17 cellular contexts compared by ENCODE assay signal in genomic region chr13:59111711-59112110, GRCh38.
A peak's percentile ranks its signal among the peaks of the same experiment; 100 is the strongest.
DNase-seq lines count a peak whose midpoint lies in the region; ATAC-seq and TF ChIP-seq lines count a peak whose summit lies in the region.
"Had no signal": no experiment of that assay in that cellular context is flagged by ENCODE, and none has a peak within 500 bp of the region (broad histone marks: within the 10 kb centered on the region; RNA-seq: fewer than 3 reads in every experiment).

No MANE protein-coding gene starts in this region.

- DNase-seq in BJ (ENCODE audit: low read depth) = peak; percentile 25
- DNase-seq in SK-MEL-5 (ENCODE audit: low read depth, low spot score) = peak; percentile 58
- DNase-seq in fibroblast of peridontal ligament (ENCODE audit: extremely low read depth) = peak; percentile 81
- peak; percentile 48 for DNase-seq in osteoblast (ENCODE audit: insufficient read length, low spot score, missing footprints)
- no peak for DNase-seq in NOMO-1 (lab: John Stamatoyannopoulos, UW; ENCODE audit: unreplicated experiment in 2 of 2)
- DNase-seq in germinal center (ENCODE audit: low spot score) = no peak
- no peak for DNase-seq in endothelial cell (ENCODE audit: low spot score)
- DNase-seq: activated CD4-positive, CD25-positive, alpha-beta regulatory T cell; activated T-cell treated with anti-CD3 and anti-CD28 coated beads, Interleukin-2, amount 50 U/mL, for 4 hours; natural killer cell; NCI-H510A treated with DMSO at 0.1 percent for 48 hours; SHP77 had no signal

- H3K27ac ChIP-seq in osteoblast (ENCODE audit: low read depth, low read length) = peak overlapping the region; percentile 93
- H3K27ac ChIP-seq: ascending aorta, epithelial cell of prostate, HL-60 had no signal

- H3K36me3 ChIP-seq in BJ (ENCODE audit: control insufficient read depth, insufficient read depth, low read length) (no peaks in the 10 kb centered on the region), osteoblast (ENCODE audit: insufficient read depth, low read length) (no peaks in the 10 kb centered on the region)
- H3K36me3 ChIP-seq: ascending aorta had no signal

- in situ Hi-C loops in SK-MEL-5 (cut with HindIII; ENCODE audit: low pct_unique_long_range_greater_than_20kb, low sequenced_read_pairs) = no loop called here

- H3K9me3 Mint-ChIP-seq in endothelial cell (ENCODE audit: unreplicated experiment) = peaks cover 4% of the 10 kb centered on the region

- H3K27me3 ChIP-seq in BJ (ENCODE audit: control insufficient read depth, insufficient read depth, low read length) = no peaks in the 10 kb centered on the region
- no peaks in the 10 kb centered on the region for H3K27me3 ChIP-seq in osteoblast (ENCODE audit: insufficient read depth, low read length)
- H3K27me3 ChIP-seq: ascending aorta had no signal

- peak overlapping the region; percentile 74 for H3K4me2 ChIP-seq in osteoblast (ENCODE audit: insufficient read depth, low read length)

- no peak overlapping the region for H3K27ac Mint-ChIP-seq in endothelial cell (ENCODE audit: unreplicated experiment)
- H3K27ac Mint-ChIP-seq: CD14-positive monocyte, natural killer cell had no signal

- no peaks in the 10 kb centered on the region for H3K9me3 ChIP-seq in osteoblast (ENCODE audit: low read depth, low read length)
- H3K9me3 ChIP-seq: ascending aorta had no signal

- no peaks in the 10 kb centered on the region for H3K79me2 ChIP-seq in osteoblast (ENCODE audit: insufficient read depth, low read length)

- POLR2A ChIA-PET in BJ (lab: Charles Lee) = no interaction called here

- no peak overlapping the region for H3K4me3 ChIP-seq in BJ (ENCODE audit: low read depth, low read length)
- H3K4me3 ChIP-seq in osteoblast (ENCODE audit: insufficient read depth, low read length) = peak overlapping the region; percentile 37
- H3K4me3 ChIP-seq: ascending aorta had no signal

- peaks cover 4% of the 10 kb centered on the region for H3K36me3 Mint-ChIP-seq in endothelial cell (ENCODE audit: low read depth, unreplicated experiment)
- H3K36me3 Mint-ChIP-seq: CD14-positive monocyte, natural killer cell had no signal

- H2AFZ ChIP-seq in osteoblast (ENCODE audit: low read length) = no peak overlapping the region

- ATAC-seq in esophagus mucosa = no peak
- ATAC-seq: activated T-cell treated with anti-CD3 and anti-CD28 coated beads, Interleukin-2, amount 50 U/mL, for 4 hours; natural killer cell had no signal

- H3K4me1 Mint-ChIP-seq in endothelial cell (ENCODE audit: unreplicated experiment) = peaks cover 8% of the 10 kb centered on the region
- H3K4me1 Mint-ChIP-seq: CD14-positive monocyte, natural killer cell had no signal

- no peak for TF ChIP-seq CTCF in BJ (IDR thresholded peaks at IDR 0.05; ENCODE audit: insufficient read depth, low read depth, low read length)
- no peak for TF ChIP-seq CTCF in osteoblast (IDR thresholded peaks at IDR 0.05; ENCODE audit: extremely low read depth, low read depth, low read length)
- no peak for TF ChIP-seq CTCF in endothelial cell (IDR thresholded peaks at IDR 0.05; ENCODE audit: unreplicated experiment)

- peaks cover 23% of the 10 kb centered on the region for H3K4me1 ChIP-seq in osteoblast (ENCODE audit: insufficient read depth, low read length)
- H3K4me1 ChIP-seq: ascending aorta had no signal

- H3K27me3 Mint-ChIP-seq in endothelial cell (ENCODE audit: unreplicated experiment) = no peaks in the 10 kb centered on the region

- H4K20me1 ChIP-seq in osteoblast (ENCODE audit: insufficient read depth, low read length) = no peaks in the 10 kb centered on the region

- H3K4me3 Mint-ChIP-seq in endothelial cell (ENCODE audit: unreplicated experiment) = no peak overlapping the region
- H3K4me3 Mint-ChIP-seq: activated T-cell treated with anti-CD3 and anti-CD28 coated beads, Interleukin-2, amount 50 U/mL, for 4 hours; CD14-positive monocyte; natural killer cell had no signal

- CTCF ChIA-PET in BJ (lab: Yijun Ruan, JAX) = no interaction called here

Comparison
In these comparisons a context has a peak if more than half of its experiments do, and no peak if none do; other contexts are left out.
1. DNase-seq: peak in BJ (single experiment), SK-MEL-5 (single experiment), fibroblast of peridontal ligament (single experiment) and osteoblast (single experiment); none in NOMO-1 (0 of 2), germinal center (single experiment) and endothelial cell (single experiment).